ENCODE assay signal across 16 cellular contexts in genomic region chr6:167763056-167763944, GRCh38.
A peak's percentile ranks its signal among the peaks of the same experiment; 100 is the strongest.
DNase-seq lines count a peak whose midpoint lies in the region; ATAC-seq, FAIRE-seq and TF ChIP-seq lines count a peak whose summit lies in the region.
"Had no signal": no experiment of that assay in that cellular context is flagged by ENCODE, and none has a peak within 500 bp of the region (broad histone marks: within the 10 kb centered on the region; RNA-seq: fewer than 3 reads in every experiment).

No MANE protein-coding gene starts in this region.

- TF ChIP-seq EP300 in HepG2 (IDR thresholded peaks at IDR 0.05; ENCODE audit: low read depth in 2 of 2, low read length in 2 of 2) (no peak), HepG2 (CRISPR knock-in tag; IDR thresholded peaks at IDR 0.05; ENCODE audit: borderline replicate concordance) (no peak)

- POLR2A ChIA-PET in HepG2 (lab: Yijun Ruan, JAX), result interaction anchor here (0.6 to 2.3 kb wide), 15 partner anchors 12 to 264 kb away, joined by 3 to 30 read pairs (median 8); no protein-coding TSS in a partner anchor
- POLR2A ChIA-PET in PC-3 (lab: Charles Lee; ENCODE audit: unreplicated experiment), result no interaction called here

- TF ChIP-seq CTCF in HepG2 (CRISPR knock-in tag; IDR thresholded peaks at IDR 0.05) (no peak), pancreas (IDR thresholded peaks at IDR 0.05) (no peak), spleen (IDR thresholded peaks at IDR 0.05 in 8 of 11, conservative IDR thresholded peaks at IDR 0.05 in 3 of 11) (no peak), PC-3 (conservative IDR thresholded peaks at IDR 0.05; ENCODE audit: low read depth, low read length) (no peak)

- no peak for TF ChIP-seq POLR2A in HepG2 (IDR thresholded peaks at IDR 0.05; ENCODE audit: insufficient read depth in 1 of 2, low read depth in 2 of 2, low read length in 2 of 2)
- TF ChIP-seq POLR2A in spleen (IDR thresholded peaks at IDR 0.05), result no peak

- peaks cover 78% of the 10 kb centered on the region for H3K4me1 ChIP-seq in HepG2 (ENCODE audit: insufficient read depth, low read length)
- H3K4me1 ChIP-seq in pancreas, result peaks cover 0 to 4% (median 0%) of the 10 kb centered on the region in 3 donors
- H3K4me1 ChIP-seq in spleen, result peaks cover 0 to 19% (median 4%) of the 10 kb centered on the region in 6 donors
- no peaks in the 10 kb centered on the region for H3K4me1 ChIP-seq in PC-3 (ENCODE audit: insufficient read depth, low read length)
- H3K4me1 ChIP-seq: BLaER1 treated with 17β-estradiol and CSF1 and Interleukin-3, amounts not matched to agents 10 nM and 100 nM had no signal

- FAIRE-seq in HepG2 (lab: Jason Lieb, UNC) (no peak), pancreas (lab: Jason Lieb, UNC) (no peak)
- FAIRE-seq: GM19239, H1 had no signal

- no peaks in the 10 kb centered on the region for H4K20me1 ChIP-seq in HepG2 (ENCODE audit: insufficient read depth, low read length)
- no peaks in the 10 kb centered on the region for H4K20me1 ChIP-seq in PC-3 (ENCODE audit: low read length)
- H4K20me1 ChIP-seq: BLaER1 treated with 17β-estradiol and CSF1 and Interleukin-3, amounts not matched to agents 10 nM and 100 nM had no signal

- H3K36me3 ChIP-seq in HepG2 (replicated peaks in 1 of 2; ENCODE audit: control insufficient read depth in 1 of 2, insufficient read depth in 2 of 2, low read length in 2 of 2) (no peaks in the 10 kb centered on the region), pancreas (no peaks in the 10 kb centered on the region), spleen (no peaks in the 10 kb centered on the region), H7 (replicated peaks; ENCODE audit: control insufficient read depth, insufficient read depth, low read length) (no peaks in the 10 kb centered on the region), PC-3 (ENCODE audit: low read depth, low read length) (no peaks in the 10 kb centered on the region)
- H3K36me3 ChIP-seq: BLaER1 treated with 17β-estradiol and CSF1 and Interleukin-3, amounts not matched to agents 10 nM and 100 nM had no signal

- intact Hi-C loops in HepG2 (cut with micrococcal nuclease; ENCODE audit: unreplicated experiment), result loop anchor here (5.0 kb wide), 1 partner anchor 64 kb away; the partner anchor contains the start of gene AFDN
- intact Hi-C loops in pancreas (cut with DNase I), result no loop called here
- intact Hi-C loops in spleen (cut with DNase I; ENCODE audit: low total_unique reads), result no loop called here
- intact Hi-C loops in PC-3 (cut with micrococcal nuclease), result no loop called here

- peak overlapping the region; percentile 73 for H3K27ac ChIP-seq in caudate nucleus (ENCODE audit: low read depth, low read length)
- H3K27ac ChIP-seq in HepG2 (ENCODE audit: extremely low read length, insufficient read depth, low read length), result peak overlapping the region; percentile 97
- H3K27ac ChIP-seq in pancreas, result peak overlapping the region in 3 of 4 donors; percentile 14 to 50 (median 42)
- H3K27ac ChIP-seq in spleen, result no peak overlapping the region
- no peak overlapping the region for H3K27ac ChIP-seq in PC-3 (ENCODE audit: low read length)
- H3K27ac ChIP-seq: BLaER1 treated with 17β-estradiol and CSF1 and Interleukin-3, amounts not matched to agents 10 nM and 100 nM had no signal

- H3K27me3 ChIP-seq in HepG2 (ENCODE audit: control insufficient read depth in 1 of 2, insufficient read depth in 2 of 2, low read length in 2 of 2) (no peaks in the 10 kb centered on the region), pancreas (no peaks in the 10 kb centered on the region), spleen (replicated peaks in 1 of 7) (no peaks in the 10 kb centered on the region), H7 (ENCODE audit: control insufficient read depth, insufficient read depth, low read length) (no peaks in the 10 kb centered on the region), PC-3 (ENCODE audit: low read length) (peaks cover 24% of the 10 kb centered on the region)
- H3K27me3 ChIP-seq: BLaER1 treated with 17β-estradiol and CSF1 and Interleukin-3, amounts not matched to agents 10 nM and 100 nM had no signal

- H2AFZ ChIP-seq in HepG2 (ENCODE audit: low read length), result no peak overlapping the region
- H2AFZ ChIP-seq in PC-3 (ENCODE audit: low read length), result no peak overlapping the region

- CTCF ChIA-PET in HepG2 (lab: Yijun Ruan, JAX; ENCODE audit: low intra/inter-chr PET ratio, low total read pairs), result no interaction called here
- CTCF ChIA-PET in PC-3 (lab: Charles Lee), result no interaction called here

- WGBS in HepG2 (ENCODE audit: low lambda C conversion rate), result 95% methylated on average over 11 of the region's 11 CpGs
- 89% methylated on average over 11 of the region's 11 CpGs for WGBS in pancreas, 2 donors
- WGBS in spleen, 5 donors, result 82 to 91% (median 85%) methylated on average over 11 of the region's 11 CpGs

- no peaks in the 10 kb centered on the region for H3F3A ChIP-seq in PC-3 (ENCODE audit: low read length, unreplicated experiment)

- no peaks in the 10 kb centered on the region for H3K79me2 ChIP-seq in HepG2 (ENCODE audit: insufficient read depth, low read length)
- no peaks in the 10 kb centered on the region for H3K79me2 ChIP-seq in PC-3 (ENCODE audit: low read length)

- H3K4me2 ChIP-seq in HepG2 (ENCODE audit: low read depth, low read length) (peak overlapping the region; percentile 95), PC-3 (ENCODE audit: low read length) (no peak overlapping the region)
- H3K4me2 ChIP-seq: BLaER1 treated with 17β-estradiol and CSF1 and Interleukin-3, amounts not matched to agents 10 nM and 100 nM had no signal

- BruUV-seq in HepG2 (replicated peaks; lab: Mats Ljungman, UMichigan) (no TSS peak), PC-3 (replicated peaks; lab: Mats Ljungman, UMichigan) (no TSS peak)

- ATAC-seq in HepG2 (no peak), pancreas (no peak), PC-3 (no peak)

- H3K4me3 ChIP-seq in HepG2 (replicated peaks in 1 of 3; ENCODE audit: insufficient read depth in 1 of 3, low read depth in 2 of 3, low read length in 3 of 3) (0 out of 6 replicates have a peak overlapping the region, but pooled peaks of 1 of the 3 experiments have one; percentile 3), pancreas (no peak overlapping the region), spleen (no peak overlapping the region), H7 (ENCODE audit: insufficient read depth, low read depth, low read length) (no peak overlapping the region), PC-3 (ENCODE audit: low read length) (no peak overlapping the region)
- H3K4me3 ChIP-seq: BLaER1 treated with 17β-estradiol and CSF1 and Interleukin-3, amounts not matched to agents 10 nM and 100 nM had no signal

- no peak for TF ChIP-seq RAD21 in HepG2 (CRISPR knock-in tag; IDR thresholded peaks at IDR 0.05)

- peak overlapping the region; percentile 77 for H3K9ac ChIP-seq in HepG2 (ENCODE audit: insufficient read depth, low read depth, low read length)
- no peak overlapping the region for H3K9ac ChIP-seq in PC-3 (ENCODE audit: low read length)
- H3K9ac ChIP-seq: BLaER1 treated with 17β-estradiol and CSF1 and Interleukin-3, amounts not matched to agents 10 nM and 100 nM had no signal

- in situ Hi-C loops in HepG2 (cut with HindIII; ENCODE audit: extremely low pct_ligation_motif_present, low pct_unique_long_range_greater_than_20kb), result no loop called here

- no peaks in the 10 kb centered on the region for H3K9me2 ChIP-seq in PC-3 (replicated peaks; ENCODE audit: low read length)

- DNase-seq in caudate nucleus (lab: John Stamatoyannopoulos, UW) (no peak), HepG2 (ENCODE audit: low spot score) (no peak), pancreas (no peak), spleen (peak; percentile 19), medulla oblongata (ENCODE audit: extremely low spot score) (no peak), H7 (no peak), SIG-M5 (lab: John Stamatoyannopoulos, UW) (no peak), PC-3 (no peak)
- DNase-seq: ACHN; CD4-positive, CD25-positive, alpha-beta regulatory T cell; DMS53; GF-D8; HCEC 1CT had no signal

- no peaks in the 10 kb centered on the region for H3K9me3 ChIP-seq in HepG2 (ENCODE audit: low read length)
- H3K9me3 ChIP-seq in pancreas, result no peaks in the 10 kb centered on the region
- H3K9me3 ChIP-seq in spleen, result no peaks in the 10 kb centered on the region
- no peaks in the 10 kb centered on the region for H3K9me3 ChIP-seq in PC-3 (ENCODE audit: low read length)

TF ChIP-seq in HepG2, 621 proteins besides CTCF, POLR2A, EP300 and RAD21 (continues in another document):
- TF ChIP-seq ZNF558 (CRISPR knock-in tag; IDR thresholded peaks at IDR 0.05; ENCODE audit: borderline replicate concordance) (0 out of 2 replicates have a peak, but pooled peaks have one; percentile 61), NCOA2 (CRISPR knock-in tag; IDR thresholded peaks at IDR 0.05) (no peak), MAX (IDR thresholded peaks at IDR 0.05) (0 out of 2 replicates have a peak, but pooled peaks have one; percentile 24), NR2C2 (CRISPR knock-in tag; IDR thresholded peaks at IDR 0.05; ENCODE audit: borderline replicate concordance) (no peak), NFE2 (CRISPR knock-in tag; IDR thresholded peaks at IDR 0.05) (no peak)

Comparison
In these comparisons a context has a peak if more than half of its experiments do, and no peak if none do; other contexts are left out.
1. H3K27ac ChIP-seq: peak in caudate nucleus (single experiment), HepG2 (single experiment) and pancreas (3 of 4); none in spleen (0 of 8) and PC-3 (single experiment).